In genomic region chr19:5891572-5891937, GRCh38 we compare ENCODE assay signal across 14 cellular contexts. TPM values are rescaled to one million over a fixed set of nuclear protein-coding genes. Genes with fewer than 3 reads are reported as not detected.
"Had no signal": no experiment of that assay in that cellular context is flagged by ENCODE, and none has a peak within 500 bp of the region (broad histone marks: within the 10 kb centered on the region; RNA-seq: fewer than 3 reads in every experiment).

No MANE protein-coding gene starts in this region.

- H3K27me3 ChIP-seq: thyroid gland, uterus had no signal

- H3K4me3 Mint-ChIP-seq: activated CD4-positive, alpha-beta T cell treated with anti-CD3 and anti-CD28 coated beads, Interleukin-2, amount 10 ng/mL, durations not matched to agents 24 days and 14 days; WTC11 had no signal

- DNase-seq: activated CD4-positive, alpha-beta T cell treated with anti-CD3 and anti-CD28 coated beads, Interleukin-2, amount 10 ng/mL, durations not matched to agents 24 days and 14 days; activated naive CD4-positive, alpha-beta T cell treated with Interleukin-2 at 50 U/mL for 16 hours; effector CD8-positive, alpha-beta T cell; gastrocnemius medialis; posterior cingulate gyrus; small intestine; thyroid gland; uterus had no signal

- H3K9me3 ChIP-seq: gastrocnemius medialis, thyroid gland, uterus had no signal

- H3K9me3 Mint-ChIP-seq: activated CD4-positive, alpha-beta T cell treated with anti-CD3 and anti-CD28 coated beads, Interleukin-2, amount 10 ng/mL, durations not matched to agents 24 days and 14 days; WTC11 had no signal

- H3K27ac ChIP-seq: gastrocnemius medialis, thyroid gland, uterus had no signal

- H3K36me3 Mint-ChIP-seq: WTC11 had no signal

- H3K36me3 ChIP-seq: uterus had no signal

- H3K4me3 ChIP-seq: gastrocnemius medialis, thyroid gland, uterus had no signal

- H3K27ac Mint-ChIP-seq: activated CD4-positive, alpha-beta T cell treated with anti-CD3 and anti-CD28 coated beads, Interleukin-2, amount 10 ng/mL, durations not matched to agents 24 days and 14 days; WTC11 had no signal

- H3K4me1 Mint-ChIP-seq: activated CD4-positive, alpha-beta T cell treated with anti-CD3 and anti-CD28 coated beads, Interleukin-2, amount 10 ng/mL, durations not matched to agents 24 days and 14 days had no signal

RNA-seq across cellular contexts. Expression of gene FUT5, which starts 21.2 kb away (rescaled TPM):
- total RNA-seq: activated CD4-positive, alpha-beta T cell treated with anti-CD3 and anti-CD28 coated beads, Interleukin-2, amount 10 ng/mL, durations not matched to agents 24 days and 14 days; cardiac septum; fibroblast of lung; gastrocnemius medialis; kidney epithelial cell; lower leg skin; myocyte; thyroid gland; uterus had no signal

RNA-seq across cellular contexts. Expression of gene FUT3, which starts 40.3 kb away (rescaled TPM):
- total RNA-seq: activated CD4-positive, alpha-beta T cell treated with anti-CD3 and anti-CD28 coated beads, Interleukin-2, amount 10 ng/mL, durations not matched to agents 24 days and 14 days; cardiac septum; fibroblast of lung; myocyte had no signal
